Comparison of ENCODE assay signal across 16 cellular contexts in the genomic region with DNA sequence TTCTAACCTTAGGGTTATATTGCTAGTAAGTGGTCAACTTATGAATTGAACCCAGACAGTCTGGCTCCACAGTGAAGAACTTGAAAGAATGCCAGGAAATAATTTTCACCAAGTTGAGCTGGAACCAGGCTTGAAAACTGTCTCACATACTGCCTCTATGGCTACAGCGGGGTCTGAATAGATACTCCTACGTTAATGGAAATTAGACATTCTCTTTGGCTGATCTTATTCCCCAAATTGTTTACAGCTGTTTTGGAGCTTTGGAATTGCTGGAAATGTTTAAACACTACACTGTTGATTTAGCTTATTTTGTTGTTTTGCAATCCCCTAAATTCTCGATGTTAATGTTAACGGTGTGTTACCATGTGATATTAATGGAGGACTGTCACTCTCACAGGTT.
A peak's percentile ranks its signal among the peaks of the same experiment; 100 is the strongest.
DNase-seq lines count a peak whose midpoint lies in the region; FAIRE-seq and TF ChIP-seq lines count a peak whose summit lies in the region.
"Had no signal": no experiment of that assay in that cellular context is flagged by ENCODE, and none has a peak within 500 bp of the region (broad histone marks: within the 10 kb centered on the region; RNA-seq: fewer than 3 reads in every experiment).

No MANE protein-coding gene starts in this region.

- H3K36me3 ChIP-seq in BJ (ENCODE audit: control insufficient read depth, insufficient read depth, low read length) (no peaks in the 10 kb centered on the region), astrocyte (ENCODE audit: insufficient read depth, low read length) (no peaks in the 10 kb centered on the region)
- H3K36me3 ChIP-seq: BLaER1 treated with 17β-estradiol and CSF1 and Interleukin-3, amounts not matched to agents 10 nM and 100 nM had no signal

- no peaks in the 10 kb centered on the region for H3K27me3 ChIP-seq in BJ (ENCODE audit: control insufficient read depth, insufficient read depth, low read length)
- H3K27me3 ChIP-seq in astrocyte (ENCODE audit: insufficient read depth, low read length) = no peaks in the 10 kb centered on the region
- H3K27me3 ChIP-seq: BLaER1 treated with 17β-estradiol and CSF1 and Interleukin-3, amounts not matched to agents 10 nM and 100 nM had no signal

- peaks cover 5% of the 10 kb centered on the region for H3K9me3 Mint-ChIP-seq in astrocyte (ENCODE audit: unreplicated experiment)

- H3K4me1 Mint-ChIP-seq in astrocyte (ENCODE audit: low read depth, unreplicated experiment) = peaks cover 35% of the 10 kb centered on the region

- no peaks in the 10 kb centered on the region for H3K9me3 ChIP-seq in astrocyte (ENCODE audit: insufficient read depth, low read depth, low read length)

- POLR2A ChIA-PET in BJ (lab: Charles Lee) = no interaction called here

- TF ChIP-seq CTCF in BJ (IDR thresholded peaks at IDR 0.05; ENCODE audit: insufficient read depth, low read depth, low read length) (no peak), astrocyte (IDR thresholded peaks at IDR 0.05; ENCODE audit: insufficient read depth, low read depth, low read length) (no peak), foreskin fibroblast (IDR thresholded peaks at IDR 0.05; ENCODE audit: low read depth, low read length) (no peak)

- CTCF ChIA-PET in BJ (lab: Yijun Ruan, JAX) = interaction anchor here (0.9 to 1.4 kb wide), 2 partner anchors 15 to 20 kb away, joined by 3 read pairs; no protein-coding TSS in a partner anchor

- H3K4me1 ChIP-seq in astrocyte (ENCODE audit: insufficient read depth, low read length) = peaks cover 12% of the 10 kb centered on the region

- peaks cover 38% of the 10 kb centered on the region for H4K20me1 ChIP-seq in astrocyte (ENCODE audit: insufficient read depth, low read length)
- H4K20me1 ChIP-seq: BLaER1 treated with 17β-estradiol and CSF1 and Interleukin-3, amounts not matched to agents 10 nM and 100 nM had no signal

- no peaks in the 10 kb centered on the region for H3K27me3 Mint-ChIP-seq in astrocyte (ENCODE audit: low read depth, unreplicated experiment)

- H3K9ac ChIP-seq in astrocyte (ENCODE audit: low read length) = no peak overlapping the region

- H3K27ac ChIP-seq in astrocyte (ENCODE audit: low read depth, low read length) = no peak overlapping the region

- H3K4me3 Mint-ChIP-seq in astrocyte (ENCODE audit: unreplicated experiment) = no peak overlapping the region

- H3K4me3 ChIP-seq in BJ (ENCODE audit: low read depth, low read length) = no peak overlapping the region
- H3K4me3 ChIP-seq in astrocyte (ENCODE audit: insufficient read depth, low read depth, low read length) = no peak overlapping the region
- H3K4me3 ChIP-seq in foreskin fibroblast (ENCODE audit: low read depth in 1 of 2, low read length in 2 of 2) = no peak overlapping the region
- H3K4me3 ChIP-seq: BLaER1 treated with 17β-estradiol and CSF1 and Interleukin-3, amounts not matched to agents 10 nM and 100 nM had no signal

- H2AFZ ChIP-seq in astrocyte (ENCODE audit: low read depth, low read length) = no peak overlapping the region

- peak; percentile 63 for FAIRE-seq in astrocyte (lab: Jason Lieb, UNC)
- FAIRE-seq: GM12892 had no signal

- peak; percentile 49 for DNase-seq in AG08395 (ENCODE audit: low spot score)
- peak; percentile 39 for DNase-seq in BJ (ENCODE audit: low read depth)
- no peak for DNase-seq in astrocyte (ENCODE audit: low read depth)
- peak; percentile 23 to 65 for DNase-seq in foreskin fibroblast
- DNase-seq in activated CD8-positive, alpha-beta memory T cell treated with anti-CD3 and anti-CD28 coated beads for 24 hours = no peak
- no peak for DNase-seq in NCI-H1694 treated with DMSO at 0.1 percent for 48 hours (lab: John Stamatoyannopoulos, UW)
- DNase-seq in SW480 (ENCODE audit: low spot score) = no peak
- DNase-seq: ACHN, IMR-90, Kasumi-1, NCI-H1436 treated with DMSO at 0.1 percent for 48 hours, NCI-H2081 treated with DMSO at 0.1 percent for 48 hours, NCI-H226, NCI-H526 treated with DMSO at 0.1 percent for 48 hours had no signal

- H3K4me2 ChIP-seq in astrocyte (ENCODE audit: low read length) = no peak overlapping the region

- H3K79me2 ChIP-seq in astrocyte (ENCODE audit: insufficient read depth, low read length) = peaks cover 10% of the 10 kb centered on the region

- H3K27ac Mint-ChIP-seq in astrocyte (ENCODE audit: unreplicated experiment) = no peak overlapping the region

- peaks cover 6% of the 10 kb centered on the region for H3K36me3 Mint-ChIP-seq in astrocyte (ENCODE audit: low read depth, unreplicated experiment)

Comparison
In these comparisons a context has a peak if more than half of its experiments do, and no peak if none do; other contexts are left out.
1. DNase-seq: peak in AG08395 (single experiment), BJ (single experiment) and foreskin fibroblast (2 of 2); none in astrocyte (single experiment), activated CD8-positive, alpha-beta memory T cell treated with anti-CD3 and anti-CD28 coated beads for 24 hours (single experiment), NCI-H1694 treated with DMSO at 0.1 percent for 48 hours (single experiment) and SW480 (single experiment).